13 cellular contexts compared by ENCODE assay signal in genomic region chrX:32673193-32673592, GRCh38.
DNase-seq lines count a peak whose midpoint lies in the region; ATAC-seq and TF ChIP-seq lines count a peak whose summit lies in the region.
"Had no signal": no experiment of that assay in that cellular context is flagged by ENCODE, and none has a peak within 500 bp of the region (broad histone marks: within the 10 kb centered on the region; RNA-seq: fewer than 3 reads in every experiment).

No MANE protein-coding gene starts in this region.

- in situ Hi-C loops in GM13977 (cut with MboI; ENCODE audit: low pct_unique_long_range_greater_than_20kb, low sequenced_read_pairs, unreplicated experiment): no loop called here

- H3K4me1 Mint-ChIP-seq in osteocyte (ENCODE audit: unreplicated experiment): no peaks in the 10 kb centered on the region
- H3K4me1 Mint-ChIP-seq: activated naive CD4-positive, alpha-beta T cell treated with anti-CD3 and anti-CD28 coated beads, Interleukin-2, amount 50 U/mL, for 24 hours had no signal

- no peak overlapping the region for H3K27ac ChIP-seq in dorsolateral prefrontal cortex
- H3K27ac ChIP-seq: lower lobe of right lung had no signal

- DNase-seq in GM13977 (ENCODE audit: low spot score) (peak; percentile 6), NCI-H82 (lab: John Stamatoyannopoulos, UW) (peak; percentile 24), dorsolateral prefrontal cortex (no peak), osteocyte (ENCODE audit: extremely low spot score, unreplicated experiment) (no peak), nucleus accumbens (lab: John Stamatoyannopoulos, UW) (no peak)
- DNase-seq: activated CD4-positive, alpha-beta T cell treated with anti-CD3 and anti-CD28 coated beads for 1 hour; EL; lower lobe of right lung; NCI-H524 treated with DMSO at 0.1 percent for 48 hours; stimulated activated CD8-positive, alpha-beta memory T cell treated with anti-CD3 and anti-CD28 coated beads, Interleukin-4, amount 100 ng/mL, for 48 hours had no signal

- no peaks in the 10 kb centered on the region for H3K36me3 Mint-ChIP-seq in osteocyte (ENCODE audit: unreplicated experiment)
- H3K36me3 Mint-ChIP-seq: activated naive CD4-positive, alpha-beta T cell treated with anti-CD3 and anti-CD28 coated beads, Interleukin-2, amount 50 U/mL, for 24 hours had no signal

- H3K27me3 ChIP-seq in dorsolateral prefrontal cortex: peaks cover 0 to 59% (median 6%) of the 10 kb centered on the region in 45 donors

- intact Hi-C loops in dorsolateral prefrontal cortex (cut with DNase I): no loop called here

- no peak for ATAC-seq in HG03139 (IDR thresholded peaks at IDR 0.05; ENCODE audit: unreplicated experiment)
- ATAC-seq in GM21619 (IDR thresholded peaks at IDR 0.05; ENCODE audit: unreplicated experiment): no peak
- ATAC-seq: lower lobe of right lung had no signal

- H3K4me3 ChIP-seq in dorsolateral prefrontal cortex: no peak overlapping the region
- H3K4me3 ChIP-seq: lower lobe of right lung had no signal

- peaks cover 4% of the 10 kb centered on the region for H3K27me3 Mint-ChIP-seq in osteocyte (ENCODE audit: unreplicated experiment)
- H3K27me3 Mint-ChIP-seq: activated naive CD4-positive, alpha-beta T cell treated with anti-CD3 and anti-CD28 coated beads, Interleukin-2, amount 50 U/mL, for 24 hours had no signal

- no peak overlapping the region for H3K27ac Mint-ChIP-seq in osteocyte (ENCODE audit: unreplicated experiment)
- H3K27ac Mint-ChIP-seq: activated naive CD4-positive, alpha-beta T cell treated with anti-CD3 and anti-CD28 coated beads, Interleukin-2, amount 50 U/mL, for 24 hours had no signal

- no peak overlapping the region for H3K4me3 Mint-ChIP-seq in osteocyte (ENCODE audit: unreplicated experiment)
- H3K4me3 Mint-ChIP-seq: activated naive CD4-positive, alpha-beta T cell treated with anti-CD3 and anti-CD28 coated beads, Interleukin-2, amount 50 U/mL, for 24 hours had no signal

- peak; percentile 35 for TF ChIP-seq CTCF in GM13977 (IDR thresholded peaks at IDR 0.05; ENCODE audit: extremely low read depth, insufficient read depth, missing control alignments)
- peak in 47 of 56 donors; percentile 7 to 70 (median 39) for TF ChIP-seq CTCF in dorsolateral prefrontal cortex (IDR thresholded peaks at IDR 0.05 in 54 of 56, conservative IDR thresholded peaks at IDR 0.05 in 2 of 56; ENCODE audit: low read depth in 1 of 56, partially characterized antibody in 56 of 56)
- TF ChIP-seq CTCF in osteocyte (IDR thresholded peaks at IDR 0.05): peak; percentile 45

- no peaks in the 10 kb centered on the region for H3K9me3 Mint-ChIP-seq in osteocyte (ENCODE audit: unreplicated experiment)
- H3K9me3 Mint-ChIP-seq: activated naive CD4-positive, alpha-beta T cell treated with anti-CD3 and anti-CD28 coated beads, Interleukin-2, amount 50 U/mL, for 24 hours had no signal

Comparison
In these comparisons a context has a peak if more than half of its experiments do, and no peak if none do; other contexts are left out.
1. DNase-seq: peak in GM13977 (single experiment) and NCI-H82 (single experiment); none in dorsolateral prefrontal cortex (0 of 10), osteocyte (single experiment) and nucleus accumbens (0 of 56).
2. Peak in every context shown above with its lines, with median percentiles within 50 percentile points of each other: CTCF ChIP-seq.